In the genomic region with DNA sequence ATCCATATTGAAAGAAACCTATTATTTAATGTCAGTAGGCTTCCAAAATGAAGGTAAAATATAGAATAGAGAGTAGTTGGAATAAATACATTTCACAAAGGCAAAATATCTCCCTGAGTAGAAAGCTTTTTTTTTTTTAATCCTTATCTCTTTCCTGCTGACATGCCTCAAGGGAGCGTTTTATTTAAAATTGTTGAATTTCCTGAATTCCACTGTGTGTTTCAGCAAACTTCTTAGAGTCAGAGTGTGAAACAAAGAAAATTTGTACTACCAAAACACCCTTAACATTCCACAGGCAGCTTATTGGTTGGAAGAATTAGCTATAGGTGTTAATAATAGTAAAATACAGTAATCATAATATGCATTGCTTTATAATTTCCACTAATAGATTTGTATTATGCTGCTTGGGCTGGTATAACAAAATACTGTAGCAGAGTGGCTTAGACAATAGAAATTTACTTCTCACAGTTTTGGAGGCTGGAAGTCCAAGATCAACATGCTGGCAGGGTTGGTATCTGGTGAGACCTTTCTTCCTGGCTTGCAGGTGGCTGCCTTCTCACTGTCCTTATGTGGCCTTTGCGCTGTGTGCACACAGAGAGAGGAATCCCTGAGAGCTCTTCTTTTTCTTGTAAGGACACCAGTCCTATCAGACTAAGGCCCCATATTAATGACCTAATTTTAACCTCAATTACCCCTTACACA, we compare ENCODE assay signal across 24 cellular contexts.
"Had no signal": no experiment of that assay in that cellular context is flagged by ENCODE, and none has a peak within 500 bp of the region (broad histone marks: within the 10 kb centered on the region; RNA-seq: fewer than 3 reads in every experiment).

No MANE protein-coding gene starts in this region.

- H3K27me3 Mint-ChIP-seq: activated CD8-positive, alpha-beta T cell treated with anti-CD3 and anti-CD28 coated beads for 36 hours; activated naive CD4-positive, alpha-beta T cell treated with anti-CD3 and anti-CD28 coated beads, Interleukin-2, amount 10 ng/mL, durations not matched to agents 7 days and 5 days had no signal

- H3K9me3 Mint-ChIP-seq: activated naive CD8-positive, alpha-beta T cell treated with anti-CD3 and anti-CD28 coated beads for 36 hours; activated T-helper 2 cell treated with anti-CD3 and anti-CD28 coated beads, Interferon-gamma antibody, Interleukin-2, Interleukin-4, amounts not matched to agents 10 μg/mL and 5 μg/mL and 100 μg/mL, durations not matched to agents 14 hours and 24 hours and 36 hours had no signal

- H3K27ac ChIP-seq: brain microvascular endothelial cell, cardiac muscle cell, KMS-11, Peyer's patch, WERI-Rb-1 had no signal

- H3K4me1 Mint-ChIP-seq: activated naive CD4-positive, alpha-beta T cell treated with anti-CD3 and anti-CD28 coated beads, Interleukin-2, amount 10 ng/mL, durations not matched to agents 7 days and 5 days; activated naive CD8-positive, alpha-beta T cell treated with anti-CD3 and anti-CD28 coated beads for 36 hours had no signal

- H3K9me3 ChIP-seq: MG63, Peyer's patch had no signal

- H3K36me3 Mint-ChIP-seq: activated naive CD4-positive, alpha-beta T cell treated with anti-CD3 and anti-CD28 coated beads, Interleukin-2, amount 10 ng/mL, durations not matched to agents 7 days and 5 days; activated naive CD8-positive, alpha-beta T cell treated with anti-CD3 and anti-CD28 coated beads for 36 hours had no signal

- H3K4me2 ChIP-seq: KMS-11 had no signal

- H3K27me3 ChIP-seq: brain microvascular endothelial cell, cardiac muscle cell, MG63, Peyer's patch had no signal

- H3K4me3 ChIP-seq: cardiac muscle cell, MG63, Peyer's patch had no signal

- H3K9ac ChIP-seq: KMS-11 had no signal

- H3K36me3 ChIP-seq: brain microvascular endothelial cell, cardiac muscle cell, MG63, Peyer's patch, WERI-Rb-1 had no signal

- H3K4me1 ChIP-seq: Peyer's patch had no signal

- H3K27ac Mint-ChIP-seq: activated CD8-positive, alpha-beta T cell treated with anti-CD3 and anti-CD28 coated beads for 36 hours; activated naive CD4-positive, alpha-beta T cell treated with anti-CD3 and anti-CD28 coated beads, Interleukin-2, amount 10 ng/mL, durations not matched to agents 7 days and 5 days; activated naive CD8-positive, alpha-beta T cell treated with anti-CD3 and anti-CD28 coated beads for 36 hours; activated T-cell treated with anti-CD3 and anti-CD28 coated beads, Interleukin-2, amount 50 U/mL, for 72 hours; activated T-helper 2 cell treated with anti-CD3 and anti-CD28 coated beads, Interferon-gamma antibody, Interleukin-2, Interleukin-4, amounts not matched to agents 10 μg/mL and 5 μg/mL and 100 μg/mL, durations not matched to agents 14 hours and 24 hours and 36 hours; T-helper 1 cell treated with Interleukin-12 subunit alpha and Interleukin-12 subunit beta and Interleukin-4 antibody, amounts not matched to agents 30 μg/mL and 1 μg/mL, for 36 hours had no signal

- H3K4me3 Mint-ChIP-seq: activated CD8-positive, alpha-beta T cell treated with anti-CD3 and anti-CD28 coated beads for 36 hours; activated naive CD4-positive, alpha-beta T cell treated with anti-CD3 and anti-CD28 coated beads, Interleukin-2, amount 10 ng/mL, durations not matched to agents 7 days and 5 days; activated naive CD8-positive, alpha-beta T cell treated with anti-CD3 and anti-CD28 coated beads for 36 hours; activated T-cell treated with anti-CD3 and anti-CD28 coated beads, Interleukin-2, amount 50 U/mL, for 72 hours; T-helper 1 cell treated with Interleukin-12 subunit alpha and Interleukin-12 subunit beta and Interleukin-4 antibody, amounts not matched to agents 30 μg/mL and 1 μg/mL, for 36 hours had no signal

- DNase-seq: activated CD4-positive, alpha-beta T cell treated with anti-CD3 and anti-CD28 coated beads for 4 hours; activated CD8-positive, alpha-beta memory T cell treated with anti-CD3 and anti-CD28 coated beads, Interleukin-2, amount 50 U/mL, for 4 hours; activated CD8-positive, alpha-beta T cell treated with anti-CD3 and anti-CD28 coated beads for 36 hours; activated gamma-delta T cell treated with Interleukin-2 at 50 U/mL for 16 hours; activated naive CD4-positive, alpha-beta T cell treated with anti-CD3 and anti-CD28 coated beads, Interleukin-2, amount 10 ng/mL, durations not matched to agents 7 days and 5 days; activated naive CD8-positive, alpha-beta T cell treated with anti-CD3 and anti-CD28 coated beads for 36 hours; activated T-cell treated with anti-CD3 and anti-CD28 coated beads, Interleukin-2, amount 50 U/mL, for 72 hours; brain microvascular endothelial cell; MG63; MV-4-11; NCI-H1092 treated with DMSO at 0.1 percent for 48 hours; NCI-H1436; NCI-H1694 treated with DMSO at 0.1 percent for 48 hours; NCI-H2029 treated with DMSO at 0.1 percent for 48 hours; NCI-H510A treated with DMSO at 0.1 percent for 48 hours; NCI-H69; NK-92 treated with Interleukin-12 subunit alpha and Interleukin-12 subunit beta, amount 100 ng/mL, for 24 hours; Peyer's patch; SHP77 treated with DMSO at 0.1 percent for 48 hours; WERI-Rb-1 had no signal
